In the genomic region with DNA sequence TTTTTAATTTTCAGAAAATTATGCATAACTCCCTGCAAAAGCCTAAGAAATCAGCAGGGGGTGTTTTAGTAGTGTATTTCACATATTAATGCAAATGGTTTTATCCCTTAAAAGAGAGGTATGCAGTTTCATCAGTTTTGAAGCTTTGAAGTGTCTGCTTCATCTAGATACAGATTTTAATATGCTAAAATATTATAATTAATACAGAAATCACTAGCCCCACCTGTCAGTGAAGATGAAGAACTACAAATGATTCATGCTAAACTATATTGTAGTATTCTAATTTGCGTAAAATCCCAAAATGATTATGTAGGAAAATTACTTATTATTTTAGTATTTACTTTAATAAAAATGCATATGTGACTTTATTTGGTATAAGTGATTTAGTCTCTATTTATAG, we compare ENCODE assay signal across 17 cellular contexts. TPM values are rescaled to one million over a fixed set of nuclear protein-coding genes. Genes with fewer than 3 reads are reported as not detected.
DNase-seq lines count a peak whose midpoint lies in the region; TF ChIP-seq lines count a peak whose summit lies in the region.
"Had no signal": no experiment of that assay in that cellular context is flagged by ENCODE, and none has a peak within 500 bp of the region (broad histone marks: within the 10 kb centered on the region; RNA-seq: fewer than 3 reads in every experiment).

No MANE protein-coding gene starts in this region.

- H3K27me3 ChIP-seq in Loucy (ENCODE audit: insufficient read depth, low read length, poor library complexity, severe bottlenecking): no peaks in the 10 kb centered on the region

- DNase-seq in NCI-H446 treated with DMSO at 0.1 percent for 48 hours (lab: John Stamatoyannopoulos, UW) (peak; percentile 24), NCI-H446 (lab: John Stamatoyannopoulos, UW) (no peak), cardiac fibroblast (ENCODE audit: low read depth in 2 of 2) (peak; percentile 15 to 47), osteocyte (ENCODE audit: extremely low spot score, unreplicated experiment) (no peak), iPS-NIHi11 (ENCODE audit: low spot score) (no peak), posterior vena cava (ENCODE audit: low spot score) (no peak), HUDEP-2 (lab: John Stamatoyannopoulos, UW; ENCODE audit: unreplicated experiment in 76 of 76) (no peak)
- DNase-seq: ACHN; activated CD4-positive, CD25-positive, alpha-beta regulatory T cell treated with anti-CD3 and anti-CD28 coated beads, Interleukin-2, amount 50 U/mL, for 72 hours; immature natural killer cell; KG1; naive B cell; trophoblast cell had no signal

- intact Hi-C loops in posterior vena cava (cut with DNase I): no loop called here

- peak; percentile 49 for TF ChIP-seq CTCF in Loucy (conservative IDR thresholded peaks at IDR 0.05; ENCODE audit: low read length)
- peak; percentile 24 for TF ChIP-seq CTCF in cardiac fibroblast (IDR thresholded peaks at IDR 0.05; ENCODE audit: low read depth, low read length)
- peak; percentile 48 for TF ChIP-seq CTCF in osteocyte (IDR thresholded peaks at IDR 0.05)

- no peaks in the 10 kb centered on the region for H4K20me1 ChIP-seq in Loucy (ENCODE audit: insufficient read depth, low read length, poor library complexity, severe bottlenecking)

- H3K27me3 Mint-ChIP-seq in osteocyte (ENCODE audit: unreplicated experiment): no peaks in the 10 kb centered on the region
- H3K27me3 Mint-ChIP-seq: naive B cell had no signal

- H3K9me2 ChIP-seq in Loucy (replicated peaks; ENCODE audit: low read depth, low read length): no peaks in the 10 kb centered on the region

- peaks cover 1% of the 10 kb centered on the region for H3K36me3 Mint-ChIP-seq in osteocyte (ENCODE audit: unreplicated experiment)
- H3K36me3 Mint-ChIP-seq: immature natural killer cell, naive B cell had no signal

- no peak overlapping the region for H3K4me3 Mint-ChIP-seq in osteocyte (ENCODE audit: unreplicated experiment)
- H3K4me3 Mint-ChIP-seq: activated T-helper 1 cell treated with anti-CD3 and anti-CD28 coated beads, Interleukin-12 subunit alpha, Interleukin-12 subunit beta, Interleukin-2, Interleukin-4 antibody, amounts not matched to agents 30 ng/mL and 10 ng/mL and 1 ng/mL, durations not matched to agents 14 hours and 24 hours and 36 hours; immature natural killer cell had no signal

- no peaks in the 10 kb centered on the region for H3K9me3 Mint-ChIP-seq in osteocyte (ENCODE audit: unreplicated experiment)
- H3K9me3 Mint-ChIP-seq: activated T-helper 1 cell treated with anti-CD3 and anti-CD28 coated beads, Interleukin-12 subunit alpha, Interleukin-12 subunit beta, Interleukin-2, Interleukin-4 antibody, amounts not matched to agents 30 ng/mL and 10 ng/mL and 1 ng/mL, durations not matched to agents 14 hours and 24 hours and 36 hours; immature natural killer cell; naive B cell had no signal

- H3K4me1 Mint-ChIP-seq in osteocyte (ENCODE audit: unreplicated experiment): peaks cover 14% of the 10 kb centered on the region

- no peaks in the 10 kb centered on the region for H3K36me3 ChIP-seq in Loucy (ENCODE audit: insufficient read depth, low read length)

- H2AFZ ChIP-seq in Loucy (ENCODE audit: low read length): no peak overlapping the region

- no peaks in the 10 kb centered on the region; the same call in 1 of the 2 replicates for H3F3A ChIP-seq in Loucy (ENCODE audit: low read depth)

- H3K4me1 ChIP-seq in Loucy (ENCODE audit: insufficient read depth, low read length, poor library complexity, severe bottlenecking): peaks cover 22% of the 10 kb centered on the region

- no peak overlapping the region for H3K4me3 ChIP-seq in Loucy (ENCODE audit: low read length, poor library complexity, severe bottlenecking)
- no peak overlapping the region for H3K4me3 ChIP-seq in cardiac fibroblast (replicated peaks in 1 of 2; ENCODE audit: low read depth in 2 of 2, low read length in 2 of 2)
- H3K4me3 ChIP-seq: skin epidermis had no signal

- 0 out of 2 replicates have a peak, but pooled peaks cover 3% of the 10 kb centered on the region for H3K9me3 ChIP-seq in Loucy (ENCODE audit: insufficient read depth, low read depth, low read length)

- no peak overlapping the region for H3K27ac Mint-ChIP-seq in osteocyte (ENCODE audit: unreplicated experiment)
- H3K27ac Mint-ChIP-seq: activated T-helper 1 cell treated with anti-CD3 and anti-CD28 coated beads, Interleukin-12 subunit alpha, Interleukin-12 subunit beta, Interleukin-2, Interleukin-4 antibody, amounts not matched to agents 30 ng/mL and 10 ng/mL and 1 ng/mL, durations not matched to agents 14 hours and 24 hours and 36 hours; immature natural killer cell; naive B cell had no signal

- no peak overlapping the region for H3K9ac ChIP-seq in Loucy (ENCODE audit: low read depth, low read length, poor library complexity, severe bottlenecking)

- peaks cover 18% of the 10 kb centered on the region for H3K79me2 ChIP-seq in Loucy (ENCODE audit: insufficient read depth, low read length)

- no peak overlapping the region for H3K4me2 ChIP-seq in Loucy (ENCODE audit: low read depth, low read length, poor library complexity, severe bottlenecking)

RNA-seq across cellular contexts. Expression of gene TFB1M, which starts 2.9 kb away (rescaled TPM):
- total RNA-seq in osteocyte (14.1 and 19.1 TPM in 2 replicates), posterior vena cava (10 to 100 TPM; 18.6 to 19.2 TPM)

RNA-seq across cellular contexts. Expression of gene CLDN20, which starts 53.4 kb away (rescaled TPM):
- total RNA-seq in osteocyte (not detected in 2 replicates), posterior vena cava (not detected)
- total RNA-seq: activated T-helper 1 cell treated with anti-CD3 and anti-CD28 coated beads, Interleukin-12 subunit alpha, Interleukin-12 subunit beta, Interleukin-2, Interleukin-4 antibody, amounts not matched to agents 30 ng/mL and 10 ng/mL and 1 ng/mL, durations not matched to agents 14 hours and 24 hours and 36 hours; SK-MEL-5 had no signal

Comparison
In these comparisons a context has a peak if more than half of its experiments do, and no peak if none do; other contexts are left out.
1. DNase-seq: peak in NCI-H446 treated with DMSO at 0.1 percent for 48 hours (single experiment) and cardiac fibroblast (2 of 2); none in NCI-H446 (0 of 2), osteocyte (single experiment), iPS-NIHi11 (single experiment), posterior vena cava (single experiment) and HUDEP-2 (0 of 76).
2. Peak in every context shown above with its lines, with median percentiles within 50 percentile points of each other: CTCF ChIP-seq.